ENCODE assay signal across 1 cellular context in the genomic region with DNA sequence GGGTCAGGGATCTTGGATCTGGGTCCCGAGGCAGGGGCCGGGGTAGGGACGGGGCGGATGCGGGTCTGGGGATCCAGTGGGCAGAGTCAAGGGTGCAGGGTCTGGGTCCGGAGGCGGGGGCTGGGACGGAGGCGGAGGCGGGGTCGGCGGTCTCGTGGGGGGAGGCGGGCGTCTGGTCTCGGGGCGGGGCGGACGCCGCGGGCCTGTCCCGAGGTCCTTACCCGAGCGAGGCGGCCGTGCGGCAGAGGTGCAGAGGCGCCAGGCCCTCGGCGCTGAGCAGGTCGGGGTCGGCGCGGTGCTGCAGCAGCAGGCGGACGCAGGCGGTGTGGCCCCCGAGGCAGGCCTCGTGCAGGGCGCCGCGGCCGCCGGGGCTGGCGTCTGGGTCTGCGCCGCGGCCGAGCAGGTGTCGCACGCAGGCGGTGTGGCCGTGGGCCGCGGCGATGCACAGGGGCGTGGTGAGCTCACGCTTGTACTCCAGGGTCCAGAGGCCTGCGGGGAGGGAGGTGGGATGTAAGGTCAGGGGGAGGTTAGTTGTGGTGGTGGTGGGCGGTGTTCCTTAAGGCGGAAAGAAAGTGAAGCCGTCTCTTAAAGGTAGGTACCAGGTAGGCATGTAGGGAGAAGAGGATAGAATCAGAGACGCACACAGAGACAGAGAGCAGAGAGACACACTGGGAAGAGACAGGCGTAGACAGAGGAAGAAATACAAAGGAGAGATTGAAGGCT.
A peak's percentile ranks its signal among the peaks of the same experiment; 100 is the strongest.
TF ChIP-seq lines count a peak whose summit lies in the region.

No MANE protein-coding gene starts in this region.

TF ChIP-seq in endothelial cell of umbilical vein, 7 proteins besides CTCF, POLR2A, EP300 and RAD21:
- TF ChIP-seq JUN (IDR thresholded peaks at IDR 0.05; ENCODE audit: borderline replicate concordance, insufficient read depth, insufficient read length, low read depth), result no peak
- peak; percentile 80 for TF ChIP-seq EZH2 (IDR thresholded peaks at IDR 0.05; ENCODE audit: borderline replicate concordance, low read depth, low read length, severe bottlenecking)
